ENCODE assay signal across 1 cellular context in the genomic region with DNA sequence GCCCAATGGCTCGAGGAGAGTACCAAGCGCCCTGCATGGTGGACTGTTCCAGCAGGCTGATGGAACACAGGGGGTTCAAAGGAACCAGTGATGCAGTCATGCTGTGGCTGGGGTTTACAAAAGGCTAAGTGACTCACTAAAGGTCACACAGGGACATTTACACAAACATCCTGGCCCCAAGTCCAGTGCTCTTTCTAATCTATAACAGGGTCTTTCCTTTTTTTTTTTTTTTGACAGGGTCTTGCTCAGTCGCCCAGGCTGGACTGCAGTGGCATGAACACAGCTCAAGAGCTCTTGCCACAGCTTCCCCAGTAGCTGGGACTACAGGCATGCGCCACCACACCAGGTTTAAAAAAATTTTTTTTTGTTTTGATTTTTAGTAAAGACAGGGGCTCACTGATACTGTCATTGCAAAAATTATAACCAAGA.
TF ChIP-seq lines count a peak whose summit lies in the region.

No MANE protein-coding gene starts in this region.

TF ChIP-seq in HepG2, 621 proteins besides CTCF, POLR2A, EP300 and RAD21 (continued from another document and continues in another):
- TF ChIP-seq CREM (IDR thresholded peaks at IDR 0.05) (peak; percentile 74), CREM (CRISPR knock-in tag; IDR thresholded peaks at IDR 0.05) (no peak), ATF7 (IDR thresholded peaks at IDR 0.05) (no peak), ATF7 (CRISPR knock-in tag; IDR thresholded peaks at IDR 0.05) (no peak), ZNF777 (CRISPR knock-in tag; IDR thresholded peaks at IDR 0.05) (no peak), ZNF296 (CRISPR knock-in tag; conservative IDR thresholded peaks at IDR 0.05) (no peak), ZNF562 (CRISPR knock-in tag; IDR thresholded peaks at IDR 0.05; ENCODE audit: borderline replicate concordance) (no peak), TAF15 (IDR thresholded peaks at IDR 0.05; ENCODE audit: low read depth, low read length, poor library complexity, severe bottlenecking) (no peak), CCDC6 (CRISPR knock-in tag; IDR thresholded peaks at IDR 0.05) (no peak), BHLHE40 (IDR thresholded peaks at IDR 0.05; ENCODE audit: low read length) (no peak), ETV5 (CRISPR knock-in tag; IDR thresholded peaks at IDR 0.05; ENCODE audit: borderline replicate concordance) (peak; percentile 87), ZNF17 (CRISPR knock-in tag; IDR thresholded peaks at IDR 0.05) (no peak), MEIS1 (CRISPR knock-in tag; IDR thresholded peaks at IDR 0.05; ENCODE audit: borderline replicate concordance) (peak; percentile 79; the same call in 1 of the 2 replicates), ZSCAN25 (CRISPR knock-in tag; IDR thresholded peaks at IDR 0.05) (peak; percentile 28; the same call in 1 of the 2 replicates), SP140L (CRISPR knock-in tag; IDR thresholded peaks at IDR 0.05; ENCODE audit: borderline replicate concordance) (no peak; the same call in 1 of the 2 replicates), ZNF431 (CRISPR knock-in tag; IDR thresholded peaks at IDR 0.05; ENCODE audit: borderline replicate concordance, low read depth) (no peak), RBM22 (optimal IDR thresholded peaks at IDR 0.05; ENCODE audit: low read length) (no peak), ZNF292 (CRISPR knock-in tag; IDR thresholded peaks at IDR 0.05; ENCODE audit: borderline replicate concordance, low read depth) (peak; percentile 89), PHB2 (IDR thresholded peaks at IDR 0.05; ENCODE audit: partially characterized antibody) (no peak), KLF6 (CRISPR knock-in tag; IDR thresholded peaks at IDR 0.05) (no peak; the same call in 1 of the 2 replicates), ZNF816 (CRISPR knock-in tag; IDR thresholded peaks at IDR 0.05; ENCODE audit: borderline replicate concordance) (no peak), PAF1 (CRISPR knock-in tag; IDR thresholded peaks at IDR 0.05) (no peak), ZNF790 (CRISPR knock-in tag; IDR thresholded peaks at IDR 0.05; ENCODE audit: borderline replicate concordance) (no peak), SAP130 (CRISPR knock-in tag; IDR thresholded peaks at IDR 0.05; ENCODE audit: low read depth) (peak; percentile 87), ZBTB8A (CRISPR knock-in tag; IDR thresholded peaks at IDR 0.05; ENCODE audit: borderline replicate concordance, low read depth) (no peak), ZNF383 (CRISPR knock-in tag; IDR thresholded peaks at IDR 0.05; ENCODE audit: borderline replicate concordance) (no peak), ATF1 (CRISPR knock-in tag; IDR thresholded peaks at IDR 0.05) (no peak), ZNF546 (CRISPR knock-in tag; conservative IDR thresholded peaks at IDR 0.05) (no peak), ZNF260 (CRISPR knock-in tag; IDR thresholded peaks at IDR 0.05; ENCODE audit: borderline replicate concordance, low read depth) (no peak), PAX8 (CRISPR knock-in tag; IDR thresholded peaks at IDR 0.05; ENCODE audit: borderline replicate concordance) (no peak), FIP1L1 (IDR thresholded peaks at IDR 0.05; ENCODE audit: borderline replicate concordance, insufficient read depth, low read depth, low read length) (no peak), HIVEP1 (CRISPR knock-in tag; IDR thresholded peaks at IDR 0.05) (peak; percentile 44; the same call in 1 of the 2 replicates), NFKB2 (CRISPR knock-in tag; IDR thresholded peaks at IDR 0.05; ENCODE audit: borderline replicate concordance) (no peak), NKX3-1 (CRISPR knock-in tag; IDR thresholded peaks at IDR 0.05) (no peak; the same call in 1 of the 2 replicates), MIER3 (CRISPR knock-in tag; IDR thresholded peaks at IDR 0.05; ENCODE audit: borderline replicate concordance) (peak; percentile 90; the same call in 1 of the 2 replicates), ZNF205 (CRISPR knock-in tag; IDR thresholded peaks at IDR 0.05) (no peak), NR1H2 (CRISPR knock-in tag; IDR thresholded peaks at IDR 0.05; ENCODE audit: borderline replicate concordance, low read depth) (no peak), ZNF766 (CRISPR knock-in tag; IDR thresholded peaks at IDR 0.05; ENCODE audit: borderline replicate concordance) (no peak), ZNF264 (CRISPR knock-in tag; IDR thresholded peaks at IDR 0.05) (peak; percentile 57; the same call in 1 of the 2 replicates), ZFP90 (CRISPR knock-in tag; IDR thresholded peaks at IDR 0.05; ENCODE audit: borderline replicate concordance) (no peak), ZNF773 (CRISPR knock-in tag; IDR thresholded peaks at IDR 0.05; ENCODE audit: borderline replicate concordance) (no peak), ZNF432 (CRISPR knock-in tag; IDR thresholded peaks at IDR 0.05; ENCODE audit: borderline replicate concordance) (no peak)
- TF ChIP-seq, protein P1, sequence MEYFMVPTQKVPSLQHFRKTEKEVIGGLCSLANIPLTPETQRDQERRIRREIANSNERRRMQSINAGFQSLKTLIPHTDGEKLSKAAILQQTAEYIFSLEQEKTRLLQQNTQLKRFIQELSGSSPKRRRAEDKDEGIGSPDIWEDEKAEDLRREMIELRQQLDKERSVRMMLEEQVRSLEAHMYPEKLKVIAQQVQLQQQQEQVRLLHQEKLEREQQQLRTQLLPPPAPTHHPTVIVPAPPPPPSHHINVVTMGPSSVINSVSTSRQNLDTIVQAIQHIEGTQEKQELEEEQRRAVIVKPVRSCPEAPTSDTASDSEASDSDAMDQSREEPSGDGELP (IDR thresholded peaks at IDR 0.05; ENCODE audit: borderline replicate concordance, low read depth) = peak; percentile 14; the same call in 1 of the 2 replicates
- TF ChIP-seq, protein P2, sequence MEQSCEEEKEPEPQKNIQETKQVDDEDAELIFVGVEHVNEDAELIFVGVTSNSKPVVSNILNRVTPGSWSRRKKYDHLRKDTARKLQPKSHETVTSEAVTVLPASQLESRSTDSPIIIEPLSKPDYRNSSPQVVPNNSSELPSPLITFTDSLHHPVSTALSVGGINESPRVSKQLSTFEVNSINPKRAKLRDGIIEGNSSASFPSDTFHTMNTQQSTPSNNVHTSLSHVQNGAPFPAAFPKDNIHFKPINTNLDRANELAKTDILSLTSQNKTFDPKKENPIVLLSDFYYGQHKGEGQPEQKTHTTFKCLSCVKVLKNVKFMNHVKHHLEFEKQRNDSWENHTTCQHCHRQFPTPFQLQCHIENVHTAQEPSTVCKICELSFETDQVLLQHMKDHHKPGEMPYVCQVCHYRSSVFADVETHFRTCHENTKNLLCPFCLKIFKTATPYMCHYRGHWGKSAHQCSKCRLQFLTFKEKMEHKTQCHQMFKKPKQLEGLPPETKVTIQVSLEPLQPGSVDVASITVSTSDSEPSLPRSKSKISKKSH (CRISPR knock-in tag; IDR thresholded peaks at IDR 0.05; ENCODE audit: borderline replicate concordance) = no peak
- TF ChIP-seq, protein P3, sequence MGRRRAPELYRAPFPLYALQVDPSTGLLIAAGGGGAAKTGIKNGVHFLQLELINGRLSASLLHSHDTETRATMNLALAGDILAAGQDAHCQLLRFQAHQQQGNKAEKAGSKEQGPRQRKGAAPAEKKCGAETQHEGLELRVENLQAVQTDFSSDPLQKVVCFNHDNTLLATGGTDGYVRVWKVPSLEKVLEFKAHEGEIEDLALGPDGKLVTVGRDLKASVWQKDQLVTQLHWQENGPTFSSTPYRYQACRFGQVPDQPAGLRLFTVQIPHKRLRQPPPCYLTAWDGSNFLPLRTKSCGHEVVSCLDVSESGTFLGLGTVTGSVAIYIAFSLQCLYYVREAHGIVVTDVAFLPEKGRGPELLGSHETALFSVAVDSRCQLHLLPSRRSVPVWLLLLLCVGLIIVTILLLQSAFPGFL (CRISPR knock-in tag; IDR thresholded peaks at IDR 0.05) = no peak
- TF ChIP-seq, protein P4, sequence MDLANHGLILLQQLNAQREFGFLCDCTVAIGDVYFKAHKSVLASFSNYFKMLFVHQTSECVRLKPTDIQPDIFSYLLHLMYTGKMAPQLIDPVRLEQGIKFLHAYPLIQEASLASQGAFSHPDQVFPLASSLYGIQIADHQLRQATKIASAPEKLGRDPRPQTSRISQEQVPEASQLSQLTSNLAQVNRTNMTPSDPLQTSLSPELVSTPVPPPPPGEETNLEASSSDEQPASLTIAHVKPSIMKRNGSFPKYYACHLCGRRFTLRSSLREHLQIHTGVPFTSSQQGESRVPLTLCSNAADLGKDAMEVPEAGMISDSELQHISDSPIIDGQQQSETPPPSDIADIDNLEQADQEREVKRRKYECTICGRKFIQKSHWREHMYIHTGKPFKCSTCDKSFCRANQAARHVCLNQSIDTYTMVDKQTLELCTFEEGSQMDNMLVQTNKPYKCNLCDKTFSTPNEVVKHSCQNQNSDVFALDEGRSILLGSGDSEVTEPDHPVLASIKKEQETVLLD (CRISPR knock-in tag; IDR thresholded peaks at IDR 0.05; ENCODE audit: low read depth) = no peak
- TF ChIP-seq, protein P5, sequence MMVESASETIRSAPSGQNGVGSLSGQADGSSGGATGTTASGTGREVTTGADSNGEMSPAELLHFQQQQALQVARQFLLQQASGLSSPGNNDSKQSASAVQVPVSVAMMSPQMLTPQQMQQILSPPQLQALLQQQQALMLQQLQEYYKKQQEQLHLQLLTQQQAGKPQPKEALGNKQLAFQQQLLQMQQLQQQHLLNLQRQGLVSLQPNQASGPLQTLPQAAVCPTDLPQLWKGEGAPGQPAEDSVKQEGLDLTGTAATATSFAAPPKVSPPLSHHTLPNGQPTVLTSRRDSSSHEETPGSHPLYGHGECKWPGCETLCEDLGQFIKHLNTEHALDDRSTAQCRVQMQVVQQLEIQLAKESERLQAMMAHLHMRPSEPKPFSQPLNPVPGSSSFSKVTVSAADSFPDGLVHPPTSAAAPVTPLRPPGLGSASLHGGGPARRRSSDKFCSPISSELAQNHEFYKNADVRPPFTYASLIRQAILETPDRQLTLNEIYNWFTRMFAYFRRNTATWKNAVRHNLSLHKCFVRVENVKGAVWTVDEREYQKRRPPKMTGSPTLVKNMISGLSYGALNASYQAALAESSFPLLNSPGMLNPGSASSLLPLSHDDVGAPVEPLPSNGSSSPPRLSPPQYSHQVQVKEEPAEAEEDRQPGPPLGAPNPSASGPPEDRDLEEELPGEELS (CRISPR knock-in tag; IDR thresholded peaks at IDR 0.05) = peak; percentile 83
- TF ChIP-seq, protein P6, sequence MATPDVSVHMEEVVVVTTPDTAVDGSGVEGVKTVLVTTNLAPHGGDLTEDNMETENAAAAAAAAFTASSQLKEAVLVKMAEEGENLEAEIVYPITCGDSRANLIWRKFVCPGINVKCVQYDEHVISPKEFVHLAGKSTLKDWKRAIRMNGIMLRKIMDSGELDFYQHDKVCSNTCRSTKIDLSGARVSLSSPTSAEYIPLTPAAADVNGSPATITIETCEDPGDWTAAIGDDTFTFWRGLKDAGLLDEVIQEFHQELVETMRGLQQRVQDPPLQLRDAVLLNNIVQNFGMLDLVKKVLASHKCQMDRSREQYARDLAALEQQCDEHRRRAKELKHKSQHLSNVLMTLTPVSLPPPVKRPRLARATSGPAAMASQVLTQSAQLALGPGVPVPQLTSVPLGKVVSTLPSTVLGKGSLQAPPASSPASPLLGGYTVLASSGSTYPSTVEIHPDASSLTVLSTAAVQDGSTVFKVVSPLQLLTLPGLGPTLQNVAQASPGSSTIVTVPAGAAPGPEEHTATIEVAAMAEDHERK (CRISPR knock-in tag; IDR thresholded peaks at IDR 0.05; ENCODE audit: low read depth) = no peak
- TF ChIP-seq, protein P7, sequence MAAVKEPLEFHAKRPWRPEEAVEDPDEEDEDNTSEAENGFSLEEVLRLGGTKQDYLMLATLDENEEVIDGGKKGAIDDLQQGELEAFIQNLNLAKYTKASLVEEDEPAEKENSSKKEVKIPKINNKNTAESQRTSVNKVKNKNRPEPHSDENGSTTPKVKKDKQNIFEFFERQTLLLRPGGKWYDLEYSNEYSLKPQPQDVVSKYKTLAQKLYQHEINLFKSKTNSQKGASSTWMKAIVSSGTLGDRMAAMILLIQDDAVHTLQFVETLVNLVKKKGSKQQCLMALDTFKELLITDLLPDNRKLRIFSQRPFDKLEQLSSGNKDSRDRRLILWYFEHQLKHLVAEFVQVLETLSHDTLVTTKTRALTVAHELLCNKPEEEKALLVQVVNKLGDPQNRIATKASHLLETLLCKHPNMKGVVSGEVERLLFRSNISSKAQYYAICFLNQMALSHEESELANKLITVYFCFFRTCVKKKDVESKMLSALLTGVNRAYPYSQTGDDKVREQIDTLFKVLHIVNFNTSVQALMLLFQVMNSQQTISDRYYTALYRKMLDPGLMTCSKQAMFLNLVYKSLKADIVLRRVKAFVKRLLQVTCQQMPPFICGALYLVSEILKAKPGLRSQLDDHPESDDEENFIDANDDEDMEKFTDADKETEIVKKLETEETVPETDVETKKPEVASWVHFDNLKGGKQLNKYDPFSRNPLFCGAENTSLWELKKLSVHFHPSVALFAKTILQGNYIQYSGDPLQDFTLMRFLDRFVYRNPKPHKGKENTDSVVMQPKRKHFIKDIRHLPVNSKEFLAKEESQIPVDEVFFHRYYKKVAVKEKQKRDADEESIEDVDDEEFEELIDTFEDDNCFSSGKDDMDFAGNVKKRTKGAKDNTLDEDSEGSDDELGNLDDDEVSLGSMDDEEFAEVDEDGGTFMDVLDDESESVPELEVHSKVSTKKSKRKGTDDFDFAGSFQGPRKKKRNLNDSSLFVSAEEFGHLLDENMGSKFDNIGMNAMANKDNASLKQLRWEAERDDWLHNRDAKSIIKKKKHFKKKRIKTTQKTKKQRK (IDR thresholded peaks at IDR 0.05; ENCODE audit: low read length) = no peak
- TF ChIP-seq, protein P8, sequence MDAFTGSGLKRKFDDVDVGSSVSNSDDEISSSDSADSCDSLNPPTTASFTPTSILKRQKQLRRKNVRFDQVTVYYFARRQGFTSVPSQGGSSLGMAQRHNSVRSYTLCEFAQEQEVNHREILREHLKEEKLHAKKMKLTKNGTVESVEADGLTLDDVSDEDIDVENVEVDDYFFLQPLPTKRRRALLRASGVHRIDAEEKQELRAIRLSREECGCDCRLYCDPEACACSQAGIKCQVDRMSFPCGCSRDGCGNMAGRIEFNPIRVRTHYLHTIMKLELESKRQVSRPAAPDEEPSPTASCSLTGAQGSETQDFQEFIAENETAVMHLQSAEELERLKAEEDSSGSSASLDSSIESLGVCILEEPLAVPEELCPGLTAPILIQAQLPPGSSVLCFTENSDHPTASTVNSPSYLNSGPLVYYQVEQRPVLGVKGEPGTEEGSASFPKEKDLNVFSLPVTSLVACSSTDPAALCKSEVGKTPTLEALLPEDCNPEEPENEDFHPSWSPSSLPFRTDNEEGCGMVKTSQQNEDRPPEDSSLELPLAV (CRISPR knock-in tag; conservative IDR thresholded peaks at IDR 0.05; ENCODE audit: low read depth) = no peak
- TF ChIP-seq, protein P9, sequence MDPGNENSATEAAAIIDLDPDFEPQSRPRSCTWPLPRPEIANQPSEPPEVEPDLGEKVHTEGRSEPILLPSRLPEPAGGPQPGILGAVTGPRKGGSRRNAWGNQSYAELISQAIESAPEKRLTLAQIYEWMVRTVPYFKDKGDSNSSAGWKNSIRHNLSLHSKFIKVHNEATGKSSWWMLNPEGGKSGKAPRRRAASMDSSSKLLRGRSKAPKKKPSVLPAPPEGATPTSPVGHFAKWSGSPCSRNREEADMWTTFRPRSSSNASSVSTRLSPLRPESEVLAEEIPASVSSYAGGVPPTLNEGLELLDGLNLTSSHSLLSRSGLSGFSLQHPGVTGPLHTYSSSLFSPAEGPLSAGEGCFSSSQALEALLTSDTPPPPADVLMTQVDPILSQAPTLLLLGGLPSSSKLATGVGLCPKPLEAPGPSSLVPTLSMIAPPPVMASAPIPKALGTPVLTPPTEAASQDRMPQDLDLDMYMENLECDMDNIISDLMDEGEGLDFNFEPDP (CRISPR knock-in tag; conservative IDR thresholded peaks at IDR 0.05) = no peak
